Comparison of ENCODE assay signal across 30 cellular contexts in genomic region chr2:234145057-234145456, GRCh38.
"Had no signal": no experiment of that assay in that cellular context is flagged by ENCODE, and none has a peak within 500 bp of the region (broad histone marks: within the 10 kb centered on the region; RNA-seq: fewer than 3 reads in every experiment).

No MANE protein-coding gene starts in this region.

- FAIRE-seq: endometrium, islet of Langerhans had no signal

- H3K27me3 ChIP-seq: neural progenitor cell, right atrium auricular region, suprapubic skin, vagina had no signal

- H3K4me2 ChIP-seq: neural progenitor cell, smooth muscle cell had no signal

- H3K9ac ChIP-seq: neural progenitor cell, parathyroid adenoma had no signal

- H3K4me3 ChIP-seq: esophagus squamous epithelium, heart right ventricle, lower lobe of right lung, mucosa of descending colon, neural progenitor cell, right atrium auricular region, smooth muscle cell, suprapubic skin, transverse colon, vagina had no signal

- DNase-seq: cortex of kidney; effector memory CD8-positive, alpha-beta T cell; erythroblast; esophagus squamous epithelium; foreskin melanocyte; glutamatergic neuron; heart right ventricle; hippocampal formation; kidney glomerular epithelial cell; left ventricle myocardium superior; lower lobe of right lung; mucosa of descending colon; naive B cell; stimulated activated CD4-positive, alpha-beta T cell treated with anti-CD3 and anti-CD28 coated beads, Interleukin-12 subunit alpha, Interleukin-12 subunit beta, amount 100 ng/mL, for 4 hours; stimulated activated CD4-positive, alpha-beta T cell treated with anti-CD3 and anti-CD28 coated beads, Interleukin-1b, Interleukin-23, amount 100 ng/mL, for 48 hours; stimulated activated CD4-positive, alpha-beta T cell treated with anti-CD3 and anti-CD28 coated beads, Interleukin-4, amount 100 ng/mL, for 1 hour; stimulated activated CD8-positive, alpha-beta memory T cell treated with anti-CD3 and anti-CD28 coated beads, Interleukin-4, amount 100 ng/mL, for 48 hours; stimulated activated naive CD4-positive, alpha-beta T cell; stimulated activated naive CD8-positive, alpha-beta T cell treated with anti-CD3 and anti-CD28 coated beads, Interleukin-15, amount 100 ng/mL, for 72 hours; transverse colon had no signal

- H3K9me3 ChIP-seq: esophagus squamous epithelium, lower lobe of right lung, mucosa of descending colon, right atrium auricular region, suprapubic skin, transverse colon, vagina had no signal

- H3K4me1 ChIP-seq: lower lobe of right lung, neural progenitor cell, parathyroid adenoma, right atrium auricular region had no signal

- ATAC-seq: effector memory CD8-positive, alpha-beta T cell; heart right ventricle; left ventricle myocardium superior; lower lobe of right lung; mucosa of descending colon; natural killer cell treated with Interleukin-12 subunit alpha and Interleukin-12 subunit beta and Interleukin-15 and Interleukin-18, amount 100 ng/mL, for 72 hours; sciatic nerve; stimulated activated naive CD8-positive, alpha-beta T cell treated with anti-CD3 and anti-CD28 coated beads, Interleukin-15, amount 100 ng/mL, for 72 hours had no signal

- H3K36me3 ChIP-seq: esophagus squamous epithelium, heart right ventricle, lower lobe of right lung, neural progenitor cell, right atrium auricular region, suprapubic skin, transverse colon, vagina had no signal

- H3K27ac ChIP-seq: esophagus squamous epithelium, lower lobe of right lung, neural progenitor cell, parathyroid adenoma, right atrium auricular region, suprapubic skin, transverse colon, vagina had no signal

- H2AFZ ChIP-seq: neural progenitor cell, parathyroid adenoma had no signal

- H3K79me2 ChIP-seq: parathyroid adenoma had no signal
